In the genomic region with DNA sequence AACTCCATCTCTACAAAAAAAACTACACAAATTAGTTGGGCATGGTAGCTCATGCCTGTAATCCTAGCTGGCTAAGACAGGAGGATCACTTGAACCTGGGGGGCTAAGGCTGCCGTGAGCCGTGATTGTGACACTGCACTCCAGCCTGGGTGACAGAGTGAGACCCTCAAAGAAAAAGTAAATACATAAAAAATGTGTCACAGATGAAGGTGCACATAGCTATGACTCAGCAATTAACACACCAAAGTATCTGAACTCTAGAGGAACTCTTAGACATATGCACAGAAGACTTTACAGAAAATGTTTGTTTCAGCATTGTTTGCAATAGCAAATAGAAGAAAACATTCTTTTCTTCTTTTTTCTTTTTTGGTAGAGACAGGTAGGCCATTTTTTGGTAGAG, we compare ENCODE assay signal across 21 cellular contexts. TPM values are rescaled to one million over a fixed set of nuclear protein-coding genes. Genes with fewer than 3 reads are reported as not detected.
DNase-seq lines count a peak whose midpoint lies in the region; ATAC-seq and TF ChIP-seq lines count a peak whose summit lies in the region.
"Had no signal": no experiment of that assay in that cellular context is flagged by ENCODE, and none has a peak within 500 bp of the region (broad histone marks: within the 10 kb centered on the region; RNA-seq: fewer than 3 reads in every experiment).

No MANE protein-coding gene starts in this region.

- intact Hi-C loops in Caco-2 (cut with micrococcal nuclease; ENCODE audit: unreplicated experiment) (no loop called here), HCT116 (cut with micrococcal nuclease) (no loop called here)

- H3K4me1 ChIP-seq in Caco-2 (no peaks in the 10 kb centered on the region), HCT116 (ENCODE audit: control insufficient read depth in 1 of 2, insufficient read depth in 2 of 2, low read length in 2 of 2) (peaks cover 27 to 37% of the 10 kb centered on the region in 2 experiments)

- RAD21 ChIA-PET in HCT116 (lab: Charles Lee; ENCODE audit: low non-redundant PET in 1 of 2, low total read pairs in 2 of 2, uncharacterized antibody in 2 of 2, unreplicated experiment in 2 of 2): no interaction called here

- no peaks in the 10 kb centered on the region for H3K79me2 ChIP-seq in HCT116 (ENCODE audit: insufficient read depth, low read length)

- ATAC-seq in HCT116 (no peak), GM19397 (IDR thresholded peaks at IDR 0.05; ENCODE audit: unreplicated experiment) (no peak), GM21360 (IDR thresholded peaks at IDR 0.05; ENCODE audit: unreplicated experiment) (no peak)

- H3K4me3 ChIP-seq in Caco-2 (ENCODE audit: low read depth, low read length) (no peak overlapping the region), HCT116 (replicated peaks in 1 of 2; ENCODE audit: low read depth in 1 of 2, low read length in 2 of 2) (no peak overlapping the region)
- H3K4me3 ChIP-seq: coronary artery, ovary, skin epidermis had no signal

- TF ChIP-seq CTCF in Caco-2 (IDR thresholded peaks at IDR 0.05; ENCODE audit: insufficient read depth in 1 of 2, low read depth in 1 of 2, low read length in 1 of 2, severe bottlenecking in 1 of 2, unreplicated experiment in 1 of 2) (no peak), HCT116 (IDR thresholded peaks at IDR 0.05 in 2 of 3, conservative IDR thresholded peaks at IDR 0.05 in 1 of 3; ENCODE audit: borderline replicate concordance in 1 of 3, insufficient read depth in 1 of 3, low read depth in 2 of 3, low read length in 2 of 3) (no peak), endothelial cell (IDR thresholded peaks at IDR 0.05; ENCODE audit: unreplicated experiment) (no peak), progenitor cell of endocrine pancreas (IDR thresholded peaks at IDR 0.05; ENCODE audit: unreplicated experiment) (no peak)

- CTCF ChIA-PET in Caco-2 (lab: Charles Lee): interaction anchor here (0.6 kb wide), 1 partner anchor 25 kb away, joined by 3 read pairs; the partner anchor contains the start of gene ANKRD2
- CTCF ChIA-PET in HCT116 (lab: Charles Lee): interaction anchor here (1.1 to 1.6 kb wide), 3 partner anchors 14 to 26 kb away, joined by 3 to 7 read pairs (median 5); partner anchors contain the start of genes ANKRD2 and HOGA1

- H2AFZ ChIP-seq in HCT116 (ENCODE audit: low read depth, low read length, poor library complexity, severe bottlenecking): no peak overlapping the region

- H4K20me1 ChIP-seq in HCT116 (ENCODE audit: insufficient read depth): no peaks in the 10 kb centered on the region

- H3K27me3 ChIP-seq in Caco-2 (replicated peaks; ENCODE audit: control insufficient read depth, insufficient read depth, low read length) (no peaks in the 10 kb centered on the region), HCT116 (ENCODE audit: insufficient read depth, low read length) (no peaks in the 10 kb centered on the region)
- H3K27me3 ChIP-seq: ovary had no signal

- H3K4me3 Mint-ChIP-seq in Caco-2 (ENCODE audit: unreplicated experiment) (no peak overlapping the region), endothelial cell (ENCODE audit: unreplicated experiment) (no peak overlapping the region), progenitor cell of endocrine pancreas (ENCODE audit: low read depth) (no peak overlapping the region)
- H3K4me3 Mint-ChIP-seq: activated CD4-positive, alpha-beta T cell treated with anti-CD3 and anti-CD28 coated beads, Interleukin-2, amount 10 ng/mL, durations not matched to agents 7 days and 5 days had no signal

- peak overlapping the region; percentile 68 for H3K4me2 ChIP-seq in HCT116 (ENCODE audit: low read length)

- H3K27ac Mint-ChIP-seq in Caco-2 (ENCODE audit: unreplicated experiment) (peak overlapping the region; percentile 25), endothelial cell (ENCODE audit: unreplicated experiment) (peak overlapping the region; percentile 26), progenitor cell of endocrine pancreas (peak overlapping the region; percentile 29)
- H3K27ac Mint-ChIP-seq: activated CD4-positive, alpha-beta T cell treated with anti-CD3 and anti-CD28 coated beads, Interleukin-2, amount 10 ng/mL, durations not matched to agents 7 days and 5 days had no signal

- H3K36me3 ChIP-seq in Caco-2 (ENCODE audit: control insufficient read depth, insufficient read depth, low read length): no peaks in the 10 kb centered on the region
- H3K36me3 ChIP-seq in HCT116 (ENCODE audit: control insufficient read depth in 1 of 2, insufficient read depth in 2 of 2, low read length in 2 of 2): no peaks in the 10 kb centered on the region
- H3K36me3 ChIP-seq: ovary had no signal

- no peak for DNase-seq in Caco-2
- no peak for DNase-seq in HCT116 (ENCODE audit: low read depth, low spot score)
- no peak for DNase-seq in endothelial cell (ENCODE audit: low spot score)
- no peak for DNase-seq in progenitor cell of endocrine pancreas (ENCODE audit: low spot score, unreplicated experiment)
- no peak for DNase-seq in amniotic stem cell (lab: John Stamatoyannopoulos, UW)
- no peak for DNase-seq in cortex of kidney (lab: John Stamatoyannopoulos, UW)
- DNase-seq: activated CD4-positive, alpha-beta T cell treated with anti-CD3 and anti-CD28 coated beads, Interleukin-2, amount 10 ng/mL, durations not matched to agents 7 days and 5 days; activated naive CD4-positive, alpha-beta T cell treated with anti-CD3 and anti-CD28 coated beads, Interleukin-2, amount 50 U/mL, for 16 hours; COR-L47; GF-D8; NCI-H774; OCI-M1; ovary; stimulated activated CD4-positive, alpha-beta T cell treated with anti-CD3 and anti-CD28 coated beads, Interleukin-4, amount 100 ng/mL, for 1 hour had no signal

- no peak for TF ChIP-seq POLR2A in HCT116 (IDR thresholded peaks at IDR 0.05; ENCODE audit: borderline replicate concordance, extremely low read depth, insufficient read depth, insufficient read length)

- POLR2A ChIA-PET in Caco-2 (lab: Charles Lee): no interaction called here
- POLR2A ChIA-PET in HCT116 (lab: Charles Lee): no interaction called here

- H3K9ac ChIP-seq in HCT116 (ENCODE audit: low read length): peak overlapping the region; percentile 42

- BruUV-seq in Caco-2 (replicated peaks; lab: Mats Ljungman, UMichigan) (no TSS peak), HCT116 (replicated peaks; lab: Mats Ljungman, UMichigan) (no TSS peak)

- TF ChIP-seq RAD21 in HCT116 (IDR thresholded peaks at IDR 0.05; ENCODE audit: low read depth): no peak

- peaks cover 18% of the 10 kb centered on the region for H3K4me1 Mint-ChIP-seq in Caco-2 (ENCODE audit: low read depth, unreplicated experiment)
- peaks cover 7% of the 10 kb centered on the region for H3K4me1 Mint-ChIP-seq in endothelial cell (ENCODE audit: unreplicated experiment)
- no peaks in the 10 kb centered on the region for H3K4me1 Mint-ChIP-seq in progenitor cell of endocrine pancreas (ENCODE audit: low read depth)
- H3K4me1 Mint-ChIP-seq: activated CD4-positive, alpha-beta T cell treated with anti-CD3 and anti-CD28 coated beads, Interleukin-2, amount 10 ng/mL, durations not matched to agents 7 days and 5 days had no signal

- H3K9me2 ChIP-seq in HCT116 (ENCODE audit: insufficient read depth): no peaks in the 10 kb centered on the region

- H3K9me3 ChIP-seq in Caco-2: no peaks in the 10 kb centered on the region
- H3K9me3 ChIP-seq in HCT116 (ENCODE audit: control insufficient read depth in 1 of 2, insufficient read depth in 1 of 2, low read depth in 1 of 2, low read length in 2 of 2): no peaks in the 10 kb centered on the region
- H3K9me3 ChIP-seq: ovary had no signal

- H3K27ac ChIP-seq in HCT116 (ENCODE audit: low read depth, low read length): peak overlapping the region; percentile 65
- H3K27ac ChIP-seq: epithelial cell of prostate, ovary had no signal

- H3K9me3 Mint-ChIP-seq in Caco-2 (ENCODE audit: unreplicated experiment): no peaks in the 10 kb centered on the region
- H3K9me3 Mint-ChIP-seq in endothelial cell (ENCODE audit: unreplicated experiment): no peaks in the 10 kb centered on the region
- no peaks in the 10 kb centered on the region for H3K9me3 Mint-ChIP-seq in progenitor cell of endocrine pancreas (ENCODE audit: low read depth)
- H3K9me3 Mint-ChIP-seq: activated CD4-positive, alpha-beta T cell treated with anti-CD3 and anti-CD28 coated beads, Interleukin-2, amount 10 ng/mL, durations not matched to agents 7 days and 5 days had no signal

- H3K36me3 Mint-ChIP-seq in Caco-2 (ENCODE audit: insufficient read depth, unreplicated experiment) (no peaks in the 10 kb centered on the region), endothelial cell (ENCODE audit: low read depth, unreplicated experiment) (no peaks in the 10 kb centered on the region), progenitor cell of endocrine pancreas (ENCODE audit: insufficient read depth) (no peaks in the 10 kb centered on the region)

- no peaks in the 10 kb centered on the region for H3K27me3 Mint-ChIP-seq in Caco-2 (ENCODE audit: insufficient read depth, unreplicated experiment)
- peaks cover 9% of the 10 kb centered on the region for H3K27me3 Mint-ChIP-seq in endothelial cell (ENCODE audit: unreplicated experiment)
- no peaks in the 10 kb centered on the region for H3K27me3 Mint-ChIP-seq in progenitor cell of endocrine pancreas
- H3K27me3 Mint-ChIP-seq: activated CD4-positive, alpha-beta T cell treated with anti-CD3 and anti-CD28 coated beads, Interleukin-2, amount 10 ng/mL, durations not matched to agents 7 days and 5 days had no signal

TF ChIP-seq in HCT116, 20 proteins besides CTCF, POLR2A, EP300 and RAD21 (continues in another document):
- TF ChIP-seq ZFX (IDR thresholded peaks at IDR 0.05): no peak
- TF ChIP-seq SRF (IDR thresholded peaks at IDR 0.05; ENCODE audit: low read depth): no peak
- no peak for TF ChIP-seq SIN3A (IDR thresholded peaks at IDR 0.05; ENCODE audit: low read depth)

RNA-seq across cellular contexts. Expression of gene C10orf62, which starts 8.3 kb away (rescaled TPM):
- total RNA-seq in Caco-2 (2022) (not detected in 2 replicates), HCT116 (2021; ENCODE audit: unreplicated experiment) (0.32 TPM), endothelial cell (ENCODE audit: unreplicated experiment) (not detected), progenitor cell of endocrine pancreas (0.91 and 0.96 TPM in 2 replicates)
- polyA plus RNA-seq in HCT116 (2012): 0.14 TPM in 1 of 2 replicates, not detected in the other
- total RNA-seq: activated CD4-positive, alpha-beta T cell treated with anti-CD3 and anti-CD28 coated beads, Interleukin-2, amount 10 ng/mL, durations not matched to agents 7 days and 5 days; HT1080; lung microvascular endothelial cell had no signal
- polyA plus RNA-seq: ovary had no signal

RNA-seq across cellular contexts. Expression of gene HOGA1, which starts 13.6 kb away (rescaled TPM):
- total RNA-seq in Caco-2 (2022): 0.50 and 0.67 TPM in 2 replicates
- 1.6 TPM for total RNA-seq in HCT116 (2021; ENCODE audit: unreplicated experiment)
- 0.97 and 1.3 TPM in 2 replicates for polyA plus RNA-seq in HCT116 (2012)
- 0.85 TPM for total RNA-seq in endothelial cell (ENCODE audit: unreplicated experiment)
- total RNA-seq in progenitor cell of endocrine pancreas: 10.5 and 11.9 TPM in 2 replicates
- total RNA-seq: activated CD4-positive, alpha-beta T cell treated with anti-CD3 and anti-CD28 coated beads, Interleukin-2, amount 10 ng/mL, durations not matched to agents 7 days and 5 days had no signal

RNA-seq across cellular contexts. Expression of gene ANKRD2, which starts 25.2 kb away (rescaled TPM):
- 0.23 TPM in 1 of 2 replicates, not detected in the other for total RNA-seq in Caco-2 (2022)
- total RNA-seq in HCT116 (2021; ENCODE audit: unreplicated experiment): 0.15 TPM
- polyA plus RNA-seq in HCT116 (2012): 0.22 and 0.31 TPM in 2 replicates
- total RNA-seq in endothelial cell (ENCODE audit: unreplicated experiment): 0.33 TPM
- total RNA-seq in progenitor cell of endocrine pancreas: not detected in 2 replicates
- total RNA-seq: HT1080 had no signal

RNA-seq across cellular contexts. Expression of gene MORN4, which starts 35.5 kb away (rescaled TPM):
- total RNA-seq in Caco-2 (2022) (9.7 and 12.6 TPM in 2 replicates), HCT116 (2021; ENCODE audit: unreplicated experiment) (8.0 TPM), endothelial cell (ENCODE audit: unreplicated experiment) (10.9 TPM), progenitor cell of endocrine pancreas (21.1 and 24.3 TPM in 2 replicates)
- 9.7 and 13.9 TPM in 2 replicates for polyA plus RNA-seq in HCT116 (2012)

RNA-seq across cellular contexts. Expression of gene PI4K2A, which starts 42.7 kb away (rescaled TPM):
- total RNA-seq in Caco-2 (2022) (26.1 and 27.3 TPM in 2 replicates), HCT116 (2021; ENCODE audit: unreplicated experiment) (20.0 TPM), endothelial cell (ENCODE audit: unreplicated experiment) (35.4 TPM), progenitor cell of endocrine pancreas (18.0 and 18.9 TPM in 2 replicates)
- 17.8 TPM in 2 replicates for polyA plus RNA-seq in HCT116 (2012)
